24 cellular contexts compared by ENCODE assay signal in the genomic region with DNA sequence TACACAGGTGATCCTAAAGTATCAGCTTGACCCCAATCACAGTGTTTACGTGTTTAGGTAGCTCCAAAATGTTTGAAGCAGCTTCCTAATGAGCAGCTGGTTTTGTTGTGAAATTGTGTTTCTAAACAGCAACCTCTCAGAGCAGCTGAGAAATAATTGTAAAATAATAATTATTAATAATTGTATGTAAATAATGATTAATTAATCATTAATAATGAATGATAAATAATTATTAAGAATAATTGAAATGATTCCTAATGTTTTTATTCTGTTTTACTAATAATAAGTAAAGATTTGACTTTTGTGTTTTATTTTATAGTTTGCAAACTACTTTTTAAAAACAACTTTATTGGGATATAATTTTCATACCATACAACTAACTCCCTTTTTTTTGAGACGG.
"Had no signal": no experiment of that assay in that cellular context is flagged by ENCODE, and none has a peak within 500 bp of the region (broad histone marks: within the 10 kb centered on the region; RNA-seq: fewer than 3 reads in every experiment).

No MANE protein-coding gene starts in this region.

- FAIRE-seq: HTR-8/SVneo, RCC 7860 had no signal

- H3K27ac ChIP-seq: HL-60, SJSA1, SK-N-MC had no signal

- H3K27me3 ChIP-seq: SJSA1 had no signal

- DNase-seq: KBM-7, MG63, NCI-H1092, NCI-H1105 treated with DMSO at 0.1 percent for 48 hours, NCI-H1436, NCI-H187, NCI-H2029, NCI-H2081 treated with DMSO at 0.1 percent for 48 hours, NCI-H2171, NCI-H226, NCI-H446, NCI-H510A, NCI-H524 treated with DMSO at 0.1 percent for 48 hours, NCI-H69, NCI-H774, Right ventricle myocardium superior, RPMI8226, SIG-M5, SW 1271 had no signal

- H3K36me3 ChIP-seq: MG63, SJSA1 had no signal

- H3K4me1 ChIP-seq: SJSA1 had no signal

- H3K4me3 ChIP-seq: MG63, SJSA1, SK-N-MC had no signal
